25 cellular contexts compared by ENCODE assay signal in the genomic region with DNA sequence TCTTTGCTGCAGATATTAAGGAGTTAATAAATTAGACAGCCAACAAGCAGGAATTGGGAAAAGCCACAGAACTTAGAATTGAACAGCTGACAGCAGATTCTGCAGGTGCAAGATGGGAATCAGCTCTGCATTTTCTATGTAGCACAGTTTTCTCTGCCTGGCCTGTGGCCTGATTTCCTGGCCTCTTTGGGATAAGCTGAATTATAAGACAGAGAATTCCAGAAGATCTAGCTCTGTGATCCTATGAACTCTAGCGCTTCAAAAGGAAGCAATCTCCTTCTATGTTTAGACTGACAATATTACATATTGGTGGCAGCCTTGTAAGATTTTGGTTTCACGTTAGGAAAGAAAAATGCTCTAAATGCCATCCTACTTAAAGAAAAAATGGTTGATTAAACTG. TPM values are rescaled to one million over a fixed set of nuclear protein-coding genes. Genes with fewer than 3 reads are reported as not detected.
"Had no signal": no experiment of that assay in that cellular context is flagged by ENCODE, and none has a peak within 500 bp of the region (broad histone marks: within the 10 kb centered on the region; RNA-seq: fewer than 3 reads in every experiment).

No MANE protein-coding gene starts in this region.

- DNase-seq: activated CD4-positive, alpha-beta T cell treated with anti-CD3 and anti-CD28 coated beads for 48 hours; activated CD4-positive, alpha-beta T cell treated with anti-CD3 and anti-CD28 coated beads, Interleukin-2, amount 50 U/mL, for 4 hours; activated CD4-positive, CD25-positive, alpha-beta regulatory T cell treated with anti-CD3 and anti-CD28 coated beads, Interleukin-2, amount 50 U/mL, for 72 hours; activated CD8-positive, alpha-beta memory T cell treated with anti-CD3 and anti-CD28 coated beads, Interleukin-2, amount 50 U/mL, for 48 hours; activated CD8-positive, alpha-beta T cell treated with anti-CD3 and anti-CD28 coated beads, Interleukin-2, amount 10 ng/mL, durations not matched to agents 7 days and 5 days; activated naive CD4-positive, alpha-beta T cell treated with anti-CD3 and anti-CD28 coated beads, Interleukin-2, amount 50 U/mL, for 16 hours; activated naive CD8-positive, alpha-beta T cell treated with anti-CD3 and anti-CD28 coated beads, Interleukin-2, amount 10 ng/mL, durations not matched to agents 7 days and 5 days; activated T-cell treated with anti-CD3 and anti-CD28 coated beads, Interleukin-2, amount 50 U/mL, for 1 hour; body of pancreas; Karpas-422; MM.1S; NCI-H1930; NCI-H510A; NCI-H526 treated with DMSO at 0.1 percent for 48 hours; NCI-H82; NK-92 treated with Interleukin-12 subunit alpha and Interleukin-12 subunit beta, amount 100 ng/mL, for 24 hours; Peyer's patch; Right ventricle myocardium superior had no signal

- H3K27ac ChIP-seq: ascending aorta, body of pancreas, Peyer's patch, RWPE1, SJSA1 had no signal

- H3K27ac Mint-ChIP-seq: activated CD8-positive, alpha-beta T cell treated with anti-CD3 and anti-CD28 coated beads, Interleukin-2, amount 10 ng/mL, durations not matched to agents 7 days and 5 days; activated naive CD8-positive, alpha-beta T cell treated with anti-CD3 and anti-CD28 coated beads, Interleukin-2, amount 10 ng/mL, durations not matched to agents 7 days and 5 days; T-helper 1 cell treated with Interleukin-12 subunit alpha and Interleukin-12 subunit beta and Interleukin-4 antibody, amounts not matched to agents 30 μg/mL and 1 μg/mL, for 36 hours had no signal

- H3K27me3 ChIP-seq: ascending aorta, Peyer's patch, SJSA1 had no signal

- H3K9me3 Mint-ChIP-seq: activated naive CD8-positive, alpha-beta T cell treated with anti-CD3 and anti-CD28 coated beads, Interleukin-2, amount 10 ng/mL, durations not matched to agents 7 days and 5 days; T-helper 1 cell treated with Interleukin-12 subunit alpha and Interleukin-12 subunit beta and Interleukin-4 antibody, amounts not matched to agents 30 μg/mL and 1 μg/mL, for 36 hours; WTC11 had no signal

- H3K9me3 ChIP-seq: ascending aorta, body of pancreas, Peyer's patch, SJSA1 had no signal

- H3K4me1 Mint-ChIP-seq: activated naive CD8-positive, alpha-beta T cell treated with anti-CD3 and anti-CD28 coated beads, Interleukin-2, amount 10 ng/mL, durations not matched to agents 7 days and 5 days; central memory CD8-positive, alpha-beta T cell had no signal

- H3K4me3 Mint-ChIP-seq: activated CD8-positive, alpha-beta T cell treated with anti-CD3 and anti-CD28 coated beads, Interleukin-2, amount 10 ng/mL, durations not matched to agents 7 days and 5 days; activated naive CD8-positive, alpha-beta T cell treated with anti-CD3 and anti-CD28 coated beads, Interleukin-2, amount 10 ng/mL, durations not matched to agents 7 days and 5 days; central memory CD8-positive, alpha-beta T cell; T-helper 1 cell treated with Interleukin-12 subunit alpha and Interleukin-12 subunit beta and Interleukin-4 antibody, amounts not matched to agents 30 μg/mL and 1 μg/mL, for 36 hours; WTC11 had no signal

- H3K4me3 ChIP-seq: ascending aorta, body of pancreas, K562, Peyer's patch, SJSA1 had no signal

- H3K4me1 ChIP-seq: ascending aorta, body of pancreas, Peyer's patch, SJSA1 had no signal

- H3K36me3 Mint-ChIP-seq: activated naive CD8-positive, alpha-beta T cell treated with anti-CD3 and anti-CD28 coated beads, Interleukin-2, amount 10 ng/mL, durations not matched to agents 7 days and 5 days; WTC11 had no signal

- H3K36me3 ChIP-seq: ascending aorta, Peyer's patch, SJSA1 had no signal

RNA-seq across cellular contexts. Expression of a gene that starts 24.0 kb away (rescaled TPM):
- total RNA-seq: activated CD8-positive, alpha-beta T cell treated with anti-CD3 and anti-CD28 coated beads, Interleukin-2, amount 10 ng/mL, durations not matched to agents 7 days and 5 days; activated naive CD8-positive, alpha-beta T cell treated with anti-CD3 and anti-CD28 coated beads, Interleukin-2, amount 10 ng/mL, durations not matched to agents 7 days and 5 days had no signal
